Comparison of ENCODE assay signal across 9 cellular contexts in genomic region chr9:90656876-90657275, GRCh38. TPM values are rescaled to one million over a fixed set of nuclear protein-coding genes. Genes with fewer than 3 reads are reported as not detected.
"Had no signal": no experiment of that assay in that cellular context is flagged by ENCODE, and none has a peak within 500 bp of the region (broad histone marks: within the 10 kb centered on the region; RNA-seq: fewer than 3 reads in every experiment).

No MANE protein-coding gene starts in this region.

RNA-seq across cellular contexts. Expression of gene DIRAS2, which starts 14.3 kb away (rescaled TPM):
- total RNA-seq: naive thymus-derived CD8-positive, alpha-beta T cell; natural killer cell; natural killer cell treated with Interleukin-12 subunit alpha and Interleukin-12 subunit beta and Interleukin-15 and Interleukin-18, amount 100 ng/mL, for 72 hours; osteoblast; posterior vena cava; progenitor cell of endocrine pancreas; pulmonary artery endothelial cell; right cardiac atrium had no signal
- polyA plus RNA-seq: naive thymus-derived CD8-positive, alpha-beta T cell; spleen had no signal
